8 cellular contexts compared by ENCODE assay signal in genomic region chr12:57518920-57519757, GRCh38. TPM values are rescaled to one million over a fixed set of nuclear protein-coding genes. Genes with fewer than 3 reads are reported as not detected.
DNase-seq lines count a peak whose midpoint lies in the region; ATAC-seq, FAIRE-seq and TF ChIP-seq lines count a peak whose summit lies in the region.

No MANE protein-coding gene starts in this region.

- H2AFZ ChIP-seq in Loucy (ENCODE audit: low read length) (no peak overlapping the region), astrocyte (ENCODE audit: low read depth, low read length) (no peak overlapping the region)

- peaks cover 24% of the 10 kb centered on the region for H3K4me1 ChIP-seq in Caco-2
- H3K4me1 ChIP-seq in Loucy (ENCODE audit: insufficient read depth, low read length, poor library complexity, severe bottlenecking) = peaks cover 38% of the 10 kb centered on the region
- H3K4me1 ChIP-seq in astrocyte (ENCODE audit: insufficient read depth, low read length) = peaks cover 48% of the 10 kb centered on the region

- no TSS peak for BruUV-seq in Caco-2 (replicated peaks; lab: Mats Ljungman, UMichigan)

- H3K27me3 ChIP-seq in Caco-2 (replicated peaks; ENCODE audit: control insufficient read depth, insufficient read depth, low read length) (no peaks in the 10 kb centered on the region), Loucy (ENCODE audit: insufficient read depth, low read length, poor library complexity, severe bottlenecking) (no peaks in the 10 kb centered on the region), astrocyte (ENCODE audit: insufficient read depth, low read length) (no peaks in the 10 kb centered on the region)

- FAIRE-seq in astrocyte (lab: Jason Lieb, UNC) = no peak

- POLR2A ChIA-PET in Caco-2 (lab: Charles Lee) = no interaction called here

- H3K4me3 ChIP-seq in Caco-2 (ENCODE audit: low read depth, low read length) (peak overlapping the region; percentile 71), Loucy (ENCODE audit: low read length, poor library complexity, severe bottlenecking) (peak overlapping the region; percentile 86), astrocyte (ENCODE audit: insufficient read depth, low read depth, low read length) (peak overlapping the region; percentile 97)

- TF ChIP-seq CTCF in Caco-2 (IDR thresholded peaks at IDR 0.05; ENCODE audit: insufficient read depth in 1 of 2, low read depth in 1 of 2, low read length in 1 of 2, severe bottlenecking in 1 of 2, unreplicated experiment in 1 of 2) = no peak
- TF ChIP-seq CTCF in Loucy (conservative IDR thresholded peaks at IDR 0.05; ENCODE audit: low read length) = no peak
- TF ChIP-seq CTCF in astrocyte (IDR thresholded peaks at IDR 0.05; ENCODE audit: insufficient read depth, low read depth, low read length) = no peak

- H3K79me2 ChIP-seq in Loucy (ENCODE audit: insufficient read depth, low read length) (peaks cover 42% of the 10 kb centered on the region), astrocyte (ENCODE audit: insufficient read depth, low read length) (peaks cover 49% of the 10 kb centered on the region)

- H3K4me3 Mint-ChIP-seq in Caco-2 (ENCODE audit: unreplicated experiment) (peak overlapping the region; percentile 86), astrocyte (ENCODE audit: unreplicated experiment) (peak overlapping the region; percentile 91)
- H3K4me3 Mint-ChIP-seq in stimulated activated naive B cell treated with anti-CD40 and anti-IgM and Interleukin-4, amounts not matched to agents 10 μg/mL and 1 μg/mL and 100 μg/mL, for 72 hours = peak overlapping the region; percentile 99

- H3K4me2 ChIP-seq in Loucy (ENCODE audit: low read depth, low read length, poor library complexity, severe bottlenecking) = peak overlapping the region; percentile 96
- H3K4me2 ChIP-seq in astrocyte (ENCODE audit: low read length) = peak overlapping the region; percentile 94

- no peaks in the 10 kb centered on the region for H3K9me3 Mint-ChIP-seq in Caco-2 (ENCODE audit: unreplicated experiment)
- no peaks in the 10 kb centered on the region for H3K9me3 Mint-ChIP-seq in astrocyte (ENCODE audit: unreplicated experiment)
- no peaks in the 10 kb centered on the region for H3K9me3 Mint-ChIP-seq in stimulated activated naive B cell treated with anti-CD40 and anti-IgM and Interleukin-4, amounts not matched to agents 10 μg/mL and 1 μg/mL and 100 μg/mL, for 72 hours

- H3K36me3 Mint-ChIP-seq in Caco-2 (ENCODE audit: insufficient read depth, unreplicated experiment) (peaks cover 98% of the 10 kb centered on the region), astrocyte (ENCODE audit: low read depth, unreplicated experiment) (peaks cover 32% of the 10 kb centered on the region)
- peaks cover 46 to 63% of the 10 kb centered on the region in 2 donors for H3K36me3 Mint-ChIP-seq in stimulated activated naive B cell treated with anti-CD40 and anti-IgM and Interleukin-4, amounts not matched to agents 10 μg/mL and 1 μg/mL and 100 μg/mL, for 72 hours

- H3K9me3 ChIP-seq in Caco-2 = no peaks in the 10 kb centered on the region
- no peaks in the 10 kb centered on the region for H3K9me3 ChIP-seq in Loucy (ENCODE audit: insufficient read depth, low read depth, low read length)
- H3K9me3 ChIP-seq in astrocyte (ENCODE audit: insufficient read depth, low read depth, low read length) = no peaks in the 10 kb centered on the region

- H3F3A ChIP-seq in Loucy (ENCODE audit: low read depth) = peaks cover 15% of the 10 kb centered on the region

- H3K4me1 Mint-ChIP-seq in Caco-2 (ENCODE audit: low read depth, unreplicated experiment) = peaks cover 24% of the 10 kb centered on the region
- H3K4me1 Mint-ChIP-seq in astrocyte (ENCODE audit: low read depth, unreplicated experiment) = peaks cover 48% of the 10 kb centered on the region
- H3K4me1 Mint-ChIP-seq in stimulated activated naive B cell treated with anti-CD40 and anti-IgM and Interleukin-4, amounts not matched to agents 10 μg/mL and 1 μg/mL and 100 μg/mL, for 72 hours = peaks cover 33 to 69% of the 10 kb centered on the region in 2 donors

- intact Hi-C loops in Caco-2 (cut with micrococcal nuclease; ENCODE audit: unreplicated experiment) = no loop called here

- peak overlapping the region; percentile 92 for H3K9ac ChIP-seq in Loucy (ENCODE audit: low read depth, low read length, poor library complexity, severe bottlenecking)
- peak overlapping the region; percentile 99 for H3K9ac ChIP-seq in astrocyte (ENCODE audit: low read length)

- no peak for ATAC-seq in stimulated activated naive B cell treated with anti-CD40 and anti-IgM and Interleukin-4, amounts not matched to agents 10 μg/mL and 1 μg/mL and 100 μg/mL, for 72 hours (replicated peaks)

- CTCF ChIA-PET in Caco-2 (lab: Charles Lee) = no interaction called here

- peak overlapping the region; percentile 98 for H3K27ac ChIP-seq in astrocyte (ENCODE audit: low read depth, low read length)

- no peaks in the 10 kb centered on the region for H3K9me2 ChIP-seq in Loucy (replicated peaks; ENCODE audit: low read depth, low read length)

- H3K27me3 Mint-ChIP-seq in Caco-2 (ENCODE audit: insufficient read depth, unreplicated experiment) (no peaks in the 10 kb centered on the region), astrocyte (ENCODE audit: low read depth, unreplicated experiment) (no peaks in the 10 kb centered on the region)
- no peaks in the 10 kb centered on the region for H3K27me3 Mint-ChIP-seq in stimulated activated naive B cell treated with anti-CD40 and anti-IgM and Interleukin-4, amounts not matched to agents 10 μg/mL and 1 μg/mL and 100 μg/mL, for 72 hours

- peak; percentile 74 to 75 for DNase-seq in Caco-2
- DNase-seq in astrocyte (ENCODE audit: low read depth) = no peak
- DNase-seq in iPS-NIHi7 (ENCODE audit: extremely low spot score) = peak; percentile 28
- DNase-seq in stimulated activated naive B cell treated with anti-CD40 and anti-IgM and Interleukin-4, amounts not matched to agents 10 μg/mL and 1 μg/mL and 100 μg/mL, for 72 hours = no peak
- no peak for DNase-seq in AG08396 (ENCODE audit: low spot score)
- no peak for DNase-seq in kidney glomerular epithelial cell (lab: John Stamatoyannopoulos, UW)
- no peak for DNase-seq in NCI-H1048 (lab: John Stamatoyannopoulos, UW)

- peak overlapping the region; percentile 94 for H3K27ac Mint-ChIP-seq in Caco-2 (ENCODE audit: unreplicated experiment)
- peak overlapping the region; percentile 99 for H3K27ac Mint-ChIP-seq in astrocyte (ENCODE audit: unreplicated experiment)
- peak overlapping the region; percentile 99 for H3K27ac Mint-ChIP-seq in stimulated activated naive B cell treated with anti-CD40 and anti-IgM and Interleukin-4, amounts not matched to agents 10 μg/mL and 1 μg/mL and 100 μg/mL, for 72 hours

- peaks cover 4% of the 10 kb centered on the region for H3K36me3 ChIP-seq in Caco-2 (ENCODE audit: control insufficient read depth, insufficient read depth, low read length)
- peaks cover 42% of the 10 kb centered on the region for H3K36me3 ChIP-seq in Loucy (ENCODE audit: insufficient read depth, low read length)
- H3K36me3 ChIP-seq in astrocyte (ENCODE audit: insufficient read depth, low read length) = peaks cover 39% of the 10 kb centered on the region

- H4K20me1 ChIP-seq in Loucy (ENCODE audit: insufficient read depth, low read length, poor library complexity, severe bottlenecking) (peaks cover 46% of the 10 kb centered on the region), astrocyte (ENCODE audit: insufficient read depth, low read length) (peaks cover 69% of the 10 kb centered on the region)

RNA-seq across cellular contexts. Expression of gene DDIT3, which starts 1.2 kb away (rescaled TPM):
- total RNA-seq in Caco-2 (2022) (62.7 and 79.2 TPM in 2 replicates), astrocyte (42.6 and 45.1 TPM in 2 replicates)

RNA-seq across cellular contexts. Expression of gene MBD6, which starts 3.5 kb away (rescaled TPM):
- total RNA-seq in Caco-2 (2022) = 82.2 and 105 TPM in 2 replicates
- total RNA-seq in astrocyte = 55.3 and 58.5 TPM in 2 replicates

RNA-seq across cellular contexts. Expression of gene DCTN2, which starts 27.9 kb away (rescaled TPM):
- 89.4 and 94.4 TPM in 2 replicates for total RNA-seq in Caco-2 (2022)
- 94.5 and 107 TPM in 2 replicates for total RNA-seq in astrocyte

RNA-seq across cellular contexts. Expression of gene KIF5A, which starts 30.7 kb away (rescaled TPM):
- total RNA-seq in Caco-2 (2022) (0.05 TPM in 1 of 2 replicates, not detected in the other), astrocyte (7.2 and 8.6 TPM in 2 replicates)

RNA-seq across cellular contexts. Expression of gene MARS1, which starts 31.3 kb away (rescaled TPM):
- total RNA-seq in Caco-2 (2022) (515 and 583 TPM in 2 replicates), astrocyte (351 and 384 TPM in 2 replicates)

Comparison
In these comparisons a context has a peak if more than half of its experiments do, and no peak if none do; other contexts are left out.
1. DNase-seq: peak in Caco-2 (2 of 2) and iPS-NIHi7 (single experiment); none in astrocyte (single experiment), stimulated activated naive B cell treated with anti-CD40 and anti-IgM and Interleukin-4, amounts not matched to agents 10 μg/mL and 1 μg/mL and 100 μg/mL, for 72 hours (single experiment), AG08396 (single experiment), kidney glomerular epithelial cell (single experiment) and NCI-H1048 (single experiment).
2. Peak in every context shown above with its lines, with median percentiles within 50 percentile points of each other: H3K4me3 ChIP-seq, H3K27ac Mint-ChIP-seq and H3K4me3 Mint-ChIP-seq.